ENCODE assay signal across 27 cellular contexts in the genomic region with DNA sequence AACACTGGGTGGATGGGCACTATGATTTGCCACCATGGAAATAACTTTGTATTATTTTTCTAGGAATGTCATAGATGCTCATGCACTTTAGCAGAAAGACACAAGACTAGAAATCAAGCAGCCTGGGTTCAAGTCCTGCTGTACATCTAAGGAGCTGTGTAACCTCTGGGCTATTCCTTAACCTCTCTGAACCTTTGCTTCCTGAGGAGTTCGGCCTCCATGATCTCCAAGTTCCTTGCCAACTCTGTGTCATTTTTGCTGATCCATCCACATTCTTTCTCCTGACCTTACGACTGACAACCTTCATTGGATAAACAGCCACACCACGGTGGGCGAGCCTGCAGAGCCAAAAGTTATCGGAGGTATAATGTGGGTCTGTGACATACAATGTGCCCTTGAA.
"Had no signal": no experiment of that assay in that cellular context is flagged by ENCODE, and none has a peak within 500 bp of the region (broad histone marks: within the 10 kb centered on the region; RNA-seq: fewer than 3 reads in every experiment).

No MANE protein-coding gene starts in this region.

- H3K4me3 ChIP-seq: lower lobe of right lung, ovary, skin epidermis, stomach, thyroid gland, upper lobe of left lung, vagina had no signal

- H3K4me3 Mint-ChIP-seq: activated CD4-positive, alpha-beta memory T cell treated with anti-CD3 and anti-CD28 coated beads for 36 hours; activated CD4-positive, alpha-beta T cell treated with anti-CD3 and anti-CD28 coated beads, Interleukin-2, amount 10 ng/mL, durations not matched to agents 24 days and 14 days; activated naive CD4-positive, alpha-beta T cell treated with anti-CD3 and anti-CD28 coated beads, Interleukin-2, amount 50 U/mL, for 24 hours; activated naive CD8-positive, alpha-beta T cell treated with anti-CD3 and anti-CD28 coated beads, Interleukin-2, amount 50 U/mL, for 24 hours; activated T-cell treated with anti-CD3 and anti-CD28 coated beads, Interleukin-2, amount 50 U/mL, for 4 hours; activated T-helper 17 cell treated with anti-CD3 and anti-CD28 coated beads, Interleukin-2, amount 50 U/mL, for 72 hours; endodermal cell; nephron progenitor cell; stimulated activated effector memory CD8-positive, alpha-beta T cell treated with anti-CD3 and anti-CD28 coated beads, Interleukin-12 subunit alpha, Interleukin-12 subunit beta, amount 100 ng/mL, for 72 hours; T-helper 2 cell treated with Interferon-gamma antibody and Interleukin-4, amounts not matched to agents 5 μg/mL and 100 μg/mL, for 36 hours had no signal

- H3K4me1 Mint-ChIP-seq: activated T-helper 17 cell treated with anti-CD3 and anti-CD28 coated beads, Interleukin-2, amount 50 U/mL, for 72 hours had no signal

- H3K27me3 ChIP-seq: ovary, stomach, thyroid gland, upper lobe of left lung, vagina had no signal

- H3K4me1 ChIP-seq: thyroid gland, vagina had no signal

- H3K27ac ChIP-seq: lower lobe of right lung, ovary, skin epidermis, thyroid gland, vagina had no signal

- H3K36me3 ChIP-seq: lower lobe of right lung, ovary, stomach, thyroid gland, upper lobe of left lung, vagina had no signal

- ATAC-seq: activated CD4-positive, CD25-positive, alpha-beta regulatory T cell treated with anti-CD3 and anti-CD28 coated beads, Interleukin-2, amount 50 U/mL, for 24 hours; activated naive CD8-positive, alpha-beta T cell treated with anti-CD3 and anti-CD28 coated beads, Interleukin-2, amount 50 U/mL, for 24 hours; activated T-cell treated with anti-CD3 and anti-CD28 coated beads, Interleukin-2, amount 50 U/mL, for 4 hours; activated T-helper 17 cell treated with anti-CD3 and anti-CD28 coated beads, Interleukin-2, amount 50 U/mL, for 72 hours; esophagus mucosa; sciatic nerve; stimulated activated effector memory CD8-positive, alpha-beta T cell treated with anti-CD3 and anti-CD28 coated beads, Interleukin-12 subunit alpha, Interleukin-12 subunit beta, amount 100 ng/mL, for 72 hours had no signal

- H3K9me3 ChIP-seq: lower lobe of right lung, ovary, stomach, thyroid gland, upper lobe of left lung, vagina had no signal

- H3K9me3 Mint-ChIP-seq: activated CD4-positive, alpha-beta memory T cell treated with anti-CD3 and anti-CD28 coated beads for 36 hours; activated naive CD4-positive, alpha-beta T cell treated with anti-CD3 and anti-CD28 coated beads, Interleukin-2, amount 50 U/mL, for 24 hours; activated naive CD8-positive, alpha-beta T cell treated with anti-CD3 and anti-CD28 coated beads, Interleukin-2, amount 50 U/mL, for 24 hours; activated T-cell treated with anti-CD3 and anti-CD28 coated beads, Interleukin-2, amount 50 U/mL, for 4 hours; activated T-helper 17 cell treated with anti-CD3 and anti-CD28 coated beads, Interleukin-2, amount 50 U/mL, for 72 hours; endodermal cell; nephron progenitor cell; stimulated activated effector memory CD8-positive, alpha-beta T cell treated with anti-CD3 and anti-CD28 coated beads, Interleukin-12 subunit alpha, Interleukin-12 subunit beta, amount 100 ng/mL, for 72 hours; T-helper 2 cell treated with Interferon-gamma antibody and Interleukin-4, amounts not matched to agents 5 μg/mL and 100 μg/mL, for 36 hours had no signal

- H3K27me3 Mint-ChIP-seq: activated CD4-positive, alpha-beta memory T cell treated with anti-CD3 and anti-CD28 coated beads for 36 hours; activated CD4-positive, alpha-beta T cell treated with anti-CD3 and anti-CD28 coated beads, Interleukin-2, amount 10 ng/mL, durations not matched to agents 24 days and 14 days; activated naive CD4-positive, alpha-beta T cell treated with anti-CD3 and anti-CD28 coated beads, Interleukin-2, amount 50 U/mL, for 24 hours; activated naive CD8-positive, alpha-beta T cell treated with anti-CD3 and anti-CD28 coated beads, Interleukin-2, amount 50 U/mL, for 24 hours; activated T-helper 17 cell treated with anti-CD3 and anti-CD28 coated beads, Interleukin-2, amount 50 U/mL, for 72 hours had no signal

- DNase-seq: activated CD4-positive, alpha-beta memory T cell treated with anti-CD3 and anti-CD28 coated beads for 36 hours; activated CD4-positive, alpha-beta T cell treated with anti-CD3 and anti-CD28 coated beads, Interleukin-2, amount 10 ng/mL, durations not matched to agents 24 days and 14 days; activated gamma-delta T cell treated with Interleukin-2 at 50 U/mL for 16 hours; activated naive CD8-positive, alpha-beta T cell treated with anti-CD3 and anti-CD28 coated beads, Interleukin-2, amount 50 U/mL, for 24 hours; activated T-cell treated with anti-CD3 and anti-CD28 coated beads, Interleukin-2, amount 50 U/mL, for 4 hours; amygdala; central memory CD4-positive, alpha-beta T cell; endodermal cell; foreskin fibroblast; head of caudate nucleus; lower lobe of right lung; nephron progenitor cell; ovary; stimulated activated CD4-positive, alpha-beta T cell treated with anti-CD3 and anti-CD28 coated beads, Interleukin-4, amount 100 ng/mL, for 24 hours; stomach; thyroid gland; upper lobe of left lung had no signal

- H3K27ac Mint-ChIP-seq: activated CD4-positive, alpha-beta memory T cell treated with anti-CD3 and anti-CD28 coated beads for 36 hours; activated naive CD4-positive, alpha-beta T cell treated with anti-CD3 and anti-CD28 coated beads, Interleukin-2, amount 50 U/mL, for 24 hours; activated naive CD8-positive, alpha-beta T cell treated with anti-CD3 and anti-CD28 coated beads, Interleukin-2, amount 50 U/mL, for 24 hours; activated T-helper 17 cell treated with anti-CD3 and anti-CD28 coated beads, Interleukin-2, amount 50 U/mL, for 72 hours; endodermal cell; nephron progenitor cell; progenitor cell of endocrine pancreas; stimulated activated effector memory CD8-positive, alpha-beta T cell treated with anti-CD3 and anti-CD28 coated beads, Interleukin-12 subunit alpha, Interleukin-12 subunit beta, amount 100 ng/mL, for 72 hours; T-helper 2 cell treated with Interferon-gamma antibody and Interleukin-4, amounts not matched to agents 5 μg/mL and 100 μg/mL, for 36 hours had no signal
